13 cellular contexts compared by ENCODE assay signal in the genomic region with DNA sequence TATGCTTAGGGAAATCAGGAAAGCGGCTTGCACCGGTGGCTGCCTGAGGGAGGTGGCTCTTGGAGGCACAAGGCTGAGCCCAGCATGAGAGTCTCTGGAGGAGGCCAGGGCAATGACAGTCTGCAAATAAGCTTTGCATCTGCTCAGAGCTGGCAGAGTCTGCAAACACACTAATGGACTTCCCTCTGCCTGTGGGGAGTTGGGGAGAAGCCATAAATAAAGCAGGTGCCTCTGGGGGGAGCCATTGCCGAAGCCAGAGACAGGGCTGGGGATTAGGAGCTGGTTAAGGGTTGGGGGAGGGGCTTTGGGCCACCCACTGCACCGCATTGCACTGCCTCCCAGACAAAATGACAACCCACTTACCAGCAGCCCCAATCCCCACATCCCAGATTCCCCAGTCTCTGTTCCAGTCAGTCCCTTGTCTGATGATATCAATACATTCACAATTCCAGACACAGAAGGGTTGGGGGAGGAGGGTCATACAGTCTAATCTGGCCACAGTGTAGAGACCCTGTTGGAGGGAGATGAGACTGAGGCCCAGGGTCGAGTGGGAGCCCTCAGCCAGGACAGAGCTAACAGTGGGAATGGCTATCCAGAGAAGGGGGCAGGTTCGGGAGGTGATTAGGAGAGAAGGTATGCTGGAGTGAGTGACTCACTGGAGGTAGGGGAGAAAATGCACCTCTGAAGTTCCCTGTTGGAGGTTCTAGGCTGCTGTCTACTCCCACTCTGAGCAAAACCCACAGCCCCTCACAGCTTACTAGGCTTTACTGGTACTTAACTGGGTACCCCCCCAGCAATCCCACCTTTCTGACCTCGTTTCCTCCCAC. TPM values are rescaled to one million over a fixed set of nuclear protein-coding genes. Genes with fewer than 3 reads are reported as not detected.
DNase-seq lines count a peak whose midpoint lies in the region; ATAC-seq, FAIRE-seq and TF ChIP-seq lines count a peak whose summit lies in the region.
"Had no signal": no experiment of that assay in that cellular context is flagged by ENCODE, and none has a peak within 500 bp of the region (broad histone marks: within the 10 kb centered on the region; RNA-seq: fewer than 3 reads in every experiment).

No MANE protein-coding gene starts in this region.

- in situ Hi-C loops in brain microvascular endothelial cell (cut with HindIII; ENCODE audit: low pct_ligation_motif_present, low sequenced_read_pairs) = no loop called here

- no peaks in the 10 kb centered on the region for H3K9me3 Mint-ChIP-seq in activated naive CD8-positive, alpha-beta T cell treated with anti-CD3 and anti-CD28 coated beads, Interleukin-2, amount 50 U/mL, for 24 hours
- no peaks in the 10 kb centered on the region for H3K9me3 Mint-ChIP-seq in activated naive CD8-positive, alpha-beta T cell treated with anti-CD3 and anti-CD28 coated beads for 36 hours
- no peaks in the 10 kb centered on the region for H3K9me3 Mint-ChIP-seq in stimulated activated effector memory CD8-positive, alpha-beta T cell treated with anti-CD3 and anti-CD28 coated beads, Interleukin-12 subunit alpha, Interleukin-12 subunit beta, amount 100 ng/mL, for 72 hours
- H3K9me3 Mint-ChIP-seq: immature natural killer cell had no signal

- no peak overlapping the region for H3K4me3 ChIP-seq in brain microvascular endothelial cell (ENCODE audit: low read depth, low read length)
- H3K4me3 ChIP-seq in right atrium auricular region = no peak overlapping the region

- H3K36me3 Mint-ChIP-seq in activated naive CD8-positive, alpha-beta T cell treated with anti-CD3 and anti-CD28 coated beads, Interleukin-2, amount 50 U/mL, for 24 hours (ENCODE audit: low read depth) = no peaks in the 10 kb centered on the region
- no peaks in the 10 kb centered on the region for H3K36me3 Mint-ChIP-seq in activated naive CD8-positive, alpha-beta T cell treated with anti-CD3 and anti-CD28 coated beads for 36 hours
- peaks cover 8% of the 10 kb centered on the region for H3K36me3 Mint-ChIP-seq in stimulated activated effector memory CD8-positive, alpha-beta T cell treated with anti-CD3 and anti-CD28 coated beads, Interleukin-12 subunit alpha, Interleukin-12 subunit beta, amount 100 ng/mL, for 72 hours
- H3K36me3 Mint-ChIP-seq: immature natural killer cell had no signal

- FAIRE-seq in urothelium cell line (lab: Jason Lieb, UNC) = no peak

- H3K27me3 Mint-ChIP-seq in activated naive CD8-positive, alpha-beta T cell treated with anti-CD3 and anti-CD28 coated beads, Interleukin-2, amount 50 U/mL, for 24 hours = peaks cover 28% of the 10 kb centered on the region
- H3K27me3 Mint-ChIP-seq in activated naive CD8-positive, alpha-beta T cell treated with anti-CD3 and anti-CD28 coated beads for 36 hours = peaks cover 52% of the 10 kb centered on the region

- H3K36me3 ChIP-seq in brain microvascular endothelial cell (replicated peaks) (no peaks in the 10 kb centered on the region), right atrium auricular region (no peaks in the 10 kb centered on the region)

- H3K4me1 Mint-ChIP-seq in activated naive CD8-positive, alpha-beta T cell treated with anti-CD3 and anti-CD28 coated beads, Interleukin-2, amount 50 U/mL, for 24 hours = peaks cover 5% of the 10 kb centered on the region
- H3K4me1 Mint-ChIP-seq in activated naive CD8-positive, alpha-beta T cell treated with anti-CD3 and anti-CD28 coated beads for 36 hours = no peaks in the 10 kb centered on the region
- H3K4me1 Mint-ChIP-seq in stimulated activated effector memory CD8-positive, alpha-beta T cell treated with anti-CD3 and anti-CD28 coated beads, Interleukin-12 subunit alpha, Interleukin-12 subunit beta, amount 100 ng/mL, for 72 hours = peaks cover 2% of the 10 kb centered on the region

- peaks cover 40% of the 10 kb centered on the region for H3K27me3 ChIP-seq in brain microvascular endothelial cell (replicated peaks)
- H3K27me3 ChIP-seq in right atrium auricular region = peaks cover 0 to 6% of the 10 kb centered on the region in 2 donors

- peak; percentile 22 for ATAC-seq in activated naive CD8-positive, alpha-beta T cell treated with anti-CD3 and anti-CD28 coated beads, Interleukin-2, amount 50 U/mL, for 24 hours
- no peak for ATAC-seq in stimulated activated effector memory CD8-positive, alpha-beta T cell treated with anti-CD3 and anti-CD28 coated beads, Interleukin-12 subunit alpha, Interleukin-12 subunit beta, amount 100 ng/mL, for 72 hours

- H3K27ac Mint-ChIP-seq in activated naive CD8-positive, alpha-beta T cell treated with anti-CD3 and anti-CD28 coated beads, Interleukin-2, amount 50 U/mL, for 24 hours = no peak overlapping the region
- no peak overlapping the region for H3K27ac Mint-ChIP-seq in activated naive CD8-positive, alpha-beta T cell treated with anti-CD3 and anti-CD28 coated beads for 36 hours
- no peak overlapping the region for H3K27ac Mint-ChIP-seq in stimulated activated effector memory CD8-positive, alpha-beta T cell treated with anti-CD3 and anti-CD28 coated beads, Interleukin-12 subunit alpha, Interleukin-12 subunit beta, amount 100 ng/mL, for 72 hours
- H3K27ac Mint-ChIP-seq: immature natural killer cell had no signal

- DNase-seq in activated naive CD8-positive, alpha-beta T cell treated with anti-CD3 and anti-CD28 coated beads, Interleukin-2, amount 50 U/mL, for 24 hours = no peak
- no peak for DNase-seq in activated naive CD8-positive, alpha-beta T cell treated with anti-CD3 and anti-CD28 coated beads for 36 hours
- peak; percentile 81 for DNase-seq in NCI-H2107 treated with DMSO at 0.1 percent for 48 hours (lab: John Stamatoyannopoulos, UW; ENCODE audit: unreplicated experiment)
- DNase-seq in brain microvascular endothelial cell = no peak
- peak; percentile 53 for DNase-seq in urothelium cell line (ENCODE audit: low spot score)
- no peak for DNase-seq in stimulated activated CD4-positive, alpha-beta T cell treated with anti-CD3 and anti-CD28 coated beads, Interleukin-4, amount 100 ng/mL, for 1 hour
- no peak for DNase-seq in right atrium auricular region (ENCODE audit: low spot score)
- DNase-seq in stimulated activated effector memory CD8-positive, alpha-beta T cell treated with anti-CD3 and anti-CD28 coated beads, Interleukin-12 subunit alpha, Interleukin-12 subunit beta, amount 100 ng/mL, for 72 hours (ENCODE audit: low spot score in 2 of 2) = no peak
- DNase-seq: activated CD4-positive, alpha-beta T cell treated with anti-CD3 and anti-CD28 coated beads for 48 hours; central memory CD4-positive, alpha-beta T cell; immature natural killer cell; IMR-90 had no signal

- H3K4me1 ChIP-seq in right atrium auricular region = no peaks in the 10 kb centered on the region

- H3K4me3 Mint-ChIP-seq in activated naive CD8-positive, alpha-beta T cell treated with anti-CD3 and anti-CD28 coated beads, Interleukin-2, amount 50 U/mL, for 24 hours = no peak overlapping the region
- no peak overlapping the region for H3K4me3 Mint-ChIP-seq in activated naive CD8-positive, alpha-beta T cell treated with anti-CD3 and anti-CD28 coated beads for 36 hours
- H3K4me3 Mint-ChIP-seq in stimulated activated effector memory CD8-positive, alpha-beta T cell treated with anti-CD3 and anti-CD28 coated beads, Interleukin-12 subunit alpha, Interleukin-12 subunit beta, amount 100 ng/mL, for 72 hours = no peak overlapping the region
- H3K4me3 Mint-ChIP-seq: immature natural killer cell had no signal

- TF ChIP-seq CTCF in brain microvascular endothelial cell (IDR thresholded peaks at IDR 0.05; ENCODE audit: low read depth, low read length, missing control alignments) (peak; percentile 6), right atrium auricular region (IDR thresholded peaks at IDR 0.05) (no peak)

- H3K9me3 ChIP-seq in right atrium auricular region = no peaks in the 10 kb centered on the region

- H3K27ac ChIP-seq in brain microvascular endothelial cell (no peak overlapping the region), right atrium auricular region (no peak overlapping the region)

RNA-seq across cellular contexts. Expression of a gene that starts 53.7 kb away (rescaled TPM):
- 1 to 10 TPM; 2.2 to 2.4 TPM for total RNA-seq in activated naive CD8-positive, alpha-beta T cell treated with anti-CD3 and anti-CD28 coated beads for 36 hours
- under 1 TPM in 1 of 2 donors, not detected in 1; 0.59 TPM for total RNA-seq in right atrium auricular region
- total RNA-seq: IMR-90, skeletal muscle tissue had no signal

Comparison
In these comparisons a context has a peak if more than half of its experiments do, and no peak if none do; other contexts are left out.
1. DNase-seq: peak in NCI-H2107 treated with DMSO at 0.1 percent for 48 hours (single experiment) and urothelium cell line (single experiment); none in activated naive CD8-positive, alpha-beta T cell treated with anti-CD3 and anti-CD28 coated beads, Interleukin-2, amount 50 U/mL, for 24 hours (single experiment), activated naive CD8-positive, alpha-beta T cell treated with anti-CD3 and anti-CD28 coated beads for 36 hours (single experiment), brain microvascular endothelial cell (single experiment), stimulated activated CD4-positive, alpha-beta T cell treated with anti-CD3 and anti-CD28 coated beads, Interleukin-4, amount 100 ng/mL, for 1 hour (single experiment), right atrium auricular region (single experiment) and stimulated activated effector memory CD8-positive, alpha-beta T cell treated with anti-CD3 and anti-CD28 coated beads, Interleukin-12 subunit alpha, Interleukin-12 subunit beta, amount 100 ng/mL, for 72 hours (0 of 2).